8 cellular contexts compared by ENCODE assay signal in genomic region chr3:183515968-183516851, GRCh38. TPM values are rescaled to one million over a fixed set of nuclear protein-coding genes. Genes with fewer than 3 reads are reported as not detected.
A peak's percentile ranks its signal among the peaks of the same experiment; 100 is the strongest.
DNase-seq lines count a peak whose midpoint lies in the region; ATAC-seq and TF ChIP-seq lines count a peak whose summit lies in the region.

No MANE protein-coding gene starts in this region.

- H2AFZ ChIP-seq in neural progenitor cell (replicated peaks), result no peak overlapping the region

- peaks cover 4% of the 10 kb centered on the region for H3K9me3 Mint-ChIP-seq in neural progenitor cell

- H3K36me3 Mint-ChIP-seq in neural progenitor cell, result no peaks in the 10 kb centered on the region

- no peak overlapping the region for H3K27ac Mint-ChIP-seq in neural progenitor cell

- peaks cover 32% of the 10 kb centered on the region for H3K4me1 Mint-ChIP-seq in neural progenitor cell

- peak; percentile 24 for ATAC-seq in left ventricle myocardium superior
- no peak for ATAC-seq in left cardiac atrium
- ATAC-seq in HG03575 (IDR thresholded peaks at IDR 0.05; ENCODE audit: extremely low read depth, insufficient number of reproducible peaks, low FRiP score, unreplicated experiment), result peak; percentile 50

- peak; percentile 5 for TF ChIP-seq CTCF in neural progenitor cell (IDR thresholded peaks at IDR 0.05)

- H3K27ac ChIP-seq in neural progenitor cell, result no peak overlapping the region

- H3K27me3 Mint-ChIP-seq in neural progenitor cell (ENCODE audit: insufficient read depth, low read depth), result peaks cover 8% of the 10 kb centered on the region

- H3K36me3 ChIP-seq in neural progenitor cell, result no peaks in the 10 kb centered on the region

- DNase-seq in left ventricle myocardium superior (no peak), left cardiac atrium (no peak), neural progenitor cell (ENCODE audit: low spot score) (no peak), NCI-H2029 (lab: John Stamatoyannopoulos, UW) (no peak), SIG-M5 (lab: John Stamatoyannopoulos, UW) (no peak), H4 (ENCODE audit: low spot score) (no peak)
- DNase-seq in activated CD8-positive, alpha-beta memory T cell treated with anti-CD3 and anti-CD28 coated beads, Interleukin-2, amount 50 U/mL, for 4 hours, result peak; percentile 59

- H3K4me2 ChIP-seq in neural progenitor cell, result no peak overlapping the region

- no peak overlapping the region for H3K4me3 Mint-ChIP-seq in neural progenitor cell

- H3K4me3 ChIP-seq in neural progenitor cell, result no peak overlapping the region

- H3K4me1 ChIP-seq in neural progenitor cell, result peaks cover 42% of the 10 kb centered on the region

- no peak overlapping the region for H3K9ac ChIP-seq in neural progenitor cell

- H3K79me2 ChIP-seq in neural progenitor cell (ENCODE audit: low read depth), result no peaks in the 10 kb centered on the region

- peaks cover 29% of the 10 kb centered on the region for H3F3A ChIP-seq in neural progenitor cell (ENCODE audit: low read depth)

- no peaks in the 10 kb centered on the region for H4K20me1 ChIP-seq in neural progenitor cell (ENCODE audit: low read depth)

- intact Hi-C loops in left ventricle myocardium superior (cut with micrococcal nuclease), result no loop called here
- intact Hi-C loops in left cardiac atrium (cut with DNase I), result no loop called here

- H3K9me3 ChIP-seq in neural progenitor cell (ENCODE audit: low read depth), result no peaks in the 10 kb centered on the region

- no peaks in the 10 kb centered on the region for H3K27me3 ChIP-seq in neural progenitor cell

RNA-seq across cellular contexts. Expression of gene KLHL6, which starts 39.3 kb away (rescaled TPM):
- 0.87 TPM for total RNA-seq in left ventricle myocardium superior
- total RNA-seq in left cardiac atrium, result 1 to 10 TPM; 1.7 to 2.1 TPM
- 0.09 and 0.40 TPM in 2 replicates for total RNA-seq in neural progenitor cell (ENCODE audit: low replicate concordance)
- total RNA-seq in H4 (2014; rRNA removed; shearing (Covaris generic)), result not detected in 2 replicates

Comparison
In these comparisons a context has a peak if more than half of its experiments do, and no peak if none do; other contexts are left out.
1. ATAC-seq: peak in left ventricle myocardium superior (single experiment) and HG03575 (single experiment); none in left cardiac atrium (0 of 2).